In genomic region chr11:3165916-3166267, GRCh38 we compare ENCODE assay signal across 11 cellular contexts. TPM values are rescaled to one million over a fixed set of nuclear protein-coding genes. Genes with fewer than 3 reads are reported as not detected.
DNase-seq lines count a peak whose midpoint lies in the region; ATAC-seq lines count a peak whose summit lies in the region.
"Had no signal": no experiment of that assay in that cellular context is flagged by ENCODE, and none has a peak within 500 bp of the region (broad histone marks: within the 10 kb centered on the region; RNA-seq: fewer than 3 reads in every experiment).

No MANE protein-coding gene starts in this region.

- 82% methylated on average over 5 of the region's 5 CpGs for WGBS in right cardiac atrium

- H3K27me3 Mint-ChIP-seq in activated CD4-positive, alpha-beta T cell treated with anti-CD3 and anti-CD28 coated beads, Interleukin-2, amount 10 ng/mL, durations not matched to agents 24 days and 14 days: peaks cover 52% of the 10 kb centered on the region
- H3K27me3 Mint-ChIP-seq in T-cell: peaks cover 12 to 57% of the 10 kb centered on the region in 2 donors
- H3K27me3 Mint-ChIP-seq in stimulated activated memory B cell treated with anti-CD40 and anti-IgM and Interleukin-4, amounts not matched to agents 10 μg/mL and 1 μg/mL and 100 μg/mL, for 72 hours: peaks cover 72% of the 10 kb centered on the region

- H3K4me1 Mint-ChIP-seq in activated CD4-positive, alpha-beta T cell treated with anti-CD3 and anti-CD28 coated beads, Interleukin-2, amount 10 ng/mL, durations not matched to agents 24 days and 14 days: peaks cover 12% of the 10 kb centered on the region
- peaks cover 37 to 42% (median 39%) of the 10 kb centered on the region in 3 donors for H3K4me1 Mint-ChIP-seq in T-cell
- H3K4me1 Mint-ChIP-seq in stimulated activated memory B cell treated with anti-CD40 and anti-IgM and Interleukin-4, amounts not matched to agents 10 μg/mL and 1 μg/mL and 100 μg/mL, for 72 hours: peaks cover 12% of the 10 kb centered on the region

- ATAC-seq in T-cell (replicated peaks in 1 of 4) (no peak), right cardiac atrium (no peak), HG03520 (IDR thresholded peaks at IDR 0.05; ENCODE audit: unreplicated experiment) (no peak)
- ATAC-seq in stimulated activated memory B cell treated with anti-CD40 and anti-IgM and Interleukin-4, amounts not matched to agents 10 μg/mL and 1 μg/mL and 100 μg/mL, for 72 hours: no peak

- peaks cover 9% of the 10 kb centered on the region for H3K4me1 ChIP-seq in right cardiac atrium (ENCODE audit: control insufficient read depth, insufficient read depth, low read length)

- no peaks in the 10 kb centered on the region for H3K9me3 ChIP-seq in right cardiac atrium (ENCODE audit: control insufficient read depth, low read length)

- no peaks in the 10 kb centered on the region for H3K9me3 Mint-ChIP-seq in activated CD4-positive, alpha-beta T cell treated with anti-CD3 and anti-CD28 coated beads, Interleukin-2, amount 10 ng/mL, durations not matched to agents 24 days and 14 days
- H3K9me3 Mint-ChIP-seq in T-cell: no peaks in the 10 kb centered on the region
- H3K9me3 Mint-ChIP-seq in stimulated activated memory B cell treated with anti-CD40 and anti-IgM and Interleukin-4, amounts not matched to agents 10 μg/mL and 1 μg/mL and 100 μg/mL, for 72 hours: no peaks in the 10 kb centered on the region

- CTCF ChIA-PET in T-cell (lab: Charles Lee): no interaction called here

- H3K27ac Mint-ChIP-seq in activated CD4-positive, alpha-beta T cell treated with anti-CD3 and anti-CD28 coated beads, Interleukin-2, amount 10 ng/mL, durations not matched to agents 24 days and 14 days: no peak overlapping the region
- H3K27ac Mint-ChIP-seq in T-cell: peak overlapping the region; percentile 57 to 77
- H3K27ac Mint-ChIP-seq in stimulated activated memory B cell treated with anti-CD40 and anti-IgM and Interleukin-4, amounts not matched to agents 10 μg/mL and 1 μg/mL and 100 μg/mL, for 72 hours: no peak overlapping the region

- peak overlapping the region; percentile 77 for H3K4me3 Mint-ChIP-seq in activated CD4-positive, alpha-beta T cell treated with anti-CD3 and anti-CD28 coated beads, Interleukin-2, amount 10 ng/mL, durations not matched to agents 24 days and 14 days
- H3K4me3 Mint-ChIP-seq in T-cell: peak overlapping the region; percentile 70 to 87 (median 78)
- H3K4me3 Mint-ChIP-seq in stimulated activated memory B cell treated with anti-CD40 and anti-IgM and Interleukin-4, amounts not matched to agents 10 μg/mL and 1 μg/mL and 100 μg/mL, for 72 hours: peak overlapping the region; percentile 37

- intact Hi-C loops in activated CD4-positive, alpha-beta T cell treated with anti-CD3 and anti-CD28 coated beads, Interleukin-2, amount 10 ng/mL, durations not matched to agents 24 days and 14 days (cut with micrococcal nuclease): loop anchor here (5.0 kb wide), 1 partner anchor 109 kb away; the partner anchor contains the start of gene CARS1
- intact Hi-C loops in right cardiac atrium (cut with DNase I): no loop called here

- no peak for DNase-seq in activated CD4-positive, alpha-beta T cell treated with anti-CD3 and anti-CD28 coated beads, Interleukin-2, amount 10 ng/mL, durations not matched to agents 24 days and 14 days
- no peak for DNase-seq in activated CD4-positive, alpha-beta T cell treated with anti-CD3 and anti-CD28 coated beads, Interleukin-2, amount 50 U/mL, for 1 hour
- DNase-seq in T-cell (no peak), right cardiac atrium (peak in 2 of 3 donors; percentile 8 to 44), superior temporal gyrus (ENCODE audit: extremely low spot score) (no peak)
- no peak for DNase-seq in stimulated activated CD4-positive, alpha-beta T cell treated with anti-CD3 and anti-CD28 coated beads, Interleukin-4, amount 100 ng/mL, for 4 hours

- H3K4me3 ChIP-seq in right cardiac atrium (ENCODE audit: low read length): no peak overlapping the region

- H3K36me3 Mint-ChIP-seq in activated CD4-positive, alpha-beta T cell treated with anti-CD3 and anti-CD28 coated beads, Interleukin-2, amount 10 ng/mL, durations not matched to agents 24 days and 14 days (ENCODE audit: low read depth): no peaks in the 10 kb centered on the region
- no peaks in the 10 kb centered on the region for H3K36me3 Mint-ChIP-seq in T-cell
- no peaks in the 10 kb centered on the region for H3K36me3 Mint-ChIP-seq in stimulated activated memory B cell treated with anti-CD40 and anti-IgM and Interleukin-4, amounts not matched to agents 10 μg/mL and 1 μg/mL and 100 μg/mL, for 72 hours

- H3K27ac ChIP-seq in right cardiac atrium (ENCODE audit: low read length): no peak overlapping the region

- POLR2A ChIA-PET in T-cell (lab: Charles Lee): no interaction called here

- no peaks in the 10 kb centered on the region for H3K27me3 ChIP-seq in right cardiac atrium (ENCODE audit: control insufficient read depth, insufficient read depth)

RNA-seq across cellular contexts. Expression of gene OSBPL5, which starts 0.8 kb away (rescaled TPM):
- 2.3 and 3.4 TPM in 2 replicates for total RNA-seq in activated CD4-positive, alpha-beta T cell treated with anti-CD3 and anti-CD28 coated beads, Interleukin-2, amount 10 ng/mL, durations not matched to agents 24 days and 14 days
- total RNA-seq in T-cell (10 to 100 TPM; 11.2 to 41.5 (median 20.9) TPM), right cardiac atrium (10 to 100 TPM; 14.1 to 19.1 (median 15.4) TPM)
- 10.3 TPM for polyA plus RNA-seq in right cardiac atrium

RNA-seq across cellular contexts. Expression of gene MRGPRG, which starts 52.7 kb away (rescaled TPM):
- not detected in 2 replicates for total RNA-seq in activated CD4-positive, alpha-beta T cell treated with anti-CD3 and anti-CD28 coated beads, Interleukin-2, amount 10 ng/mL, durations not matched to agents 24 days and 14 days
- total RNA-seq in T-cell: not detected
- total RNA-seq in right cardiac atrium: not detected
- not detected for polyA plus RNA-seq in right cardiac atrium
- total RNA-seq: fibroblast of villous mesenchyme, lung microvascular endothelial cell, temporal lobe had no signal

Comparison
In these comparisons a context has a peak if more than half of its experiments do, and no peak if none do; other contexts are left out.
1. DNase-seq: peak in right cardiac atrium (2 of 3); none in activated CD4-positive, alpha-beta T cell treated with anti-CD3 and anti-CD28 coated beads, Interleukin-2, amount 10 ng/mL, durations not matched to agents 24 days and 14 days (single experiment), activated CD4-positive, alpha-beta T cell treated with anti-CD3 and anti-CD28 coated beads, Interleukin-2, amount 50 U/mL, for 1 hour (single experiment), T-cell (0 of 34), stimulated activated CD4-positive, alpha-beta T cell treated with anti-CD3 and anti-CD28 coated beads, Interleukin-4, amount 100 ng/mL, for 4 hours (0 of 2) and superior temporal gyrus (single experiment).
2. H3K27ac Mint-ChIP-seq: peak in T-cell (2 of 2); none in activated CD4-positive, alpha-beta T cell treated with anti-CD3 and anti-CD28 coated beads, Interleukin-2, amount 10 ng/mL, durations not matched to agents 24 days and 14 days (single experiment) and stimulated activated memory B cell treated with anti-CD40 and anti-IgM and Interleukin-4, amounts not matched to agents 10 μg/mL and 1 μg/mL and 100 μg/mL, for 72 hours (single experiment).
3. Peak in every context shown above with its lines, with median percentiles within 50 percentile points of each other: H3K4me3 Mint-ChIP-seq.